ENCODE assay signal across 23 cellular contexts in the genomic region with DNA sequence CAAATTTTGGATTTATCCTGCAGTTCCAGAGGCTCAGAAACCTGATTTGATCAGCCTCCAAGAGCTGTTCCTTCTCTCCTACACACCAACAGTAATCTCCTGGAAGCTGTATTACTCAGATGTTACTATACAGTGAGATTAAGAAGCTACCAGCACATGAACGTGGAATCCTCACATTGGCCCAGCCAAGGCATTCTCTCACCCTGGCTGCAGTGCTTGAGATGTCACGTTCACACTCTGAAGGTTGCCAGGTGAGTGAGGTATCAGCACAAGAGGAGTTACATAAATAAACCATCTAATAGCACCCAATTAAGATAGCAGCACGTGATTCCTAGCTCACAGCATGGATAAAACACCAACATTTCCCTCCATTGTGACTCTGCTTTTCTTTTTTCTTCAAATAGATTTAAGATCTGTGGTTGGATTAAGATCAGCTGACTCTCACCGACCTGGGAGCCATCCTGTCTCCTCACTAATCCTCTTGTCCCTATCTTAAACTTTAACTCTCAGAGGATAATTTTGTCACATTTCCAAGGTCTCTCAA.
DNase-seq lines count a peak whose midpoint lies in the region; ATAC-seq and TF ChIP-seq lines count a peak whose summit lies in the region.
"Had no signal": no experiment of that assay in that cellular context is flagged by ENCODE, and none has a peak within 500 bp of the region (broad histone marks: within the 10 kb centered on the region; RNA-seq: fewer than 3 reads in every experiment).

No MANE protein-coding gene starts in this region.

- DNase-seq in COLO829 (ENCODE audit: low spot score) = peak; percentile 28
- DNase-seq in MG63 = peak; percentile 82
- DNase-seq in right cardiac atrium = peak in 1 of 3 donors; percentile 45
- DNase-seq in sigmoid colon = no peak
- no peak for DNase-seq in endothelial cell (ENCODE audit: low spot score)
- no peak for DNase-seq in brain microvascular endothelial cell
- DNase-seq: activated CD4-positive, alpha-beta T cell treated with anti-CD3 and anti-CD28 coated beads, Interleukin-2, amount 10 ng/mL, durations not matched to agents 24 days and 14 days; activated naive CD4-positive, alpha-beta T cell treated with Interleukin-2 at 50 U/mL for 16 hours; activated T-cell treated with anti-CD3 and anti-CD28 coated beads, Interleukin-2, amount 50 U/mL, for 72 hours; adrenal gland; caudate nucleus; left colon; natural killer cell; NCI-H2081 treated with DMSO at 0.1 percent for 48 hours; NCI-H510A treated with DMSO at 0.1 percent for 48 hours; retina had no signal

- H3K27me3 ChIP-seq in MG63 = no peaks in the 10 kb centered on the region
- no peaks in the 10 kb centered on the region for H3K27me3 ChIP-seq in right cardiac atrium (ENCODE audit: control insufficient read depth, insufficient read depth)
- no peaks in the 10 kb centered on the region for H3K27me3 ChIP-seq in sigmoid colon
- no peaks in the 10 kb centered on the region for H3K27me3 ChIP-seq in brain microvascular endothelial cell (replicated peaks)
- H3K27me3 ChIP-seq: adrenal gland, BLaER1 had no signal

- peaks cover 0 to 4% (median 0%) of the 10 kb centered on the region in 5 experiments for H3K9me3 Mint-ChIP-seq in brain
- H3K9me3 Mint-ChIP-seq in endothelial cell (ENCODE audit: unreplicated experiment) = no peaks in the 10 kb centered on the region
- H3K9me3 Mint-ChIP-seq: activated CD4-positive, alpha-beta T cell treated with anti-CD3 and anti-CD28 coated beads, Interleukin-2, amount 10 ng/mL, durations not matched to agents 24 days and 14 days had no signal

- in situ Hi-C loops in brain microvascular endothelial cell (cut with HindIII; ENCODE audit: low pct_ligation_motif_present, low sequenced_read_pairs) = no loop called here

- H3K36me3 Mint-ChIP-seq in brain = no peaks in the 10 kb centered on the region
- H3K36me3 Mint-ChIP-seq in endothelial cell (ENCODE audit: low read depth, unreplicated experiment) = no peaks in the 10 kb centered on the region
- H3K36me3 Mint-ChIP-seq: natural killer cell had no signal

- H3K27me3 Mint-ChIP-seq in brain (no peaks in the 10 kb centered on the region), endothelial cell (ENCODE audit: unreplicated experiment) (no peaks in the 10 kb centered on the region)
- H3K27me3 Mint-ChIP-seq: activated CD4-positive, alpha-beta T cell treated with anti-CD3 and anti-CD28 coated beads, Interleukin-2, amount 10 ng/mL, durations not matched to agents 24 days and 14 days; stimulated activated naive CD8-positive, alpha-beta T cell treated with anti-CD3 and anti-CD28 coated beads, Interleukin-15, Interleukin-2, amounts not matched to agents 100 ng/mL and 50 ng/mL, for 24 hours had no signal

- intact Hi-C loops in right cardiac atrium (cut with DNase I) = loop anchor here in 1 of 4 donors (10.0 kb wide), 1 partner anchor 92 kb away; no protein-coding TSS in a partner anchor
- intact Hi-C loops in sigmoid colon (cut with DNase I) = no loop called here

- peaks cover 33% of the 10 kb centered on the region for H3K4me1 Mint-ChIP-seq in brain
- peaks cover 8% of the 10 kb centered on the region for H3K4me1 Mint-ChIP-seq in endothelial cell (ENCODE audit: unreplicated experiment)
- H3K4me1 Mint-ChIP-seq: activated CD4-positive, alpha-beta T cell treated with anti-CD3 and anti-CD28 coated beads, Interleukin-2, amount 10 ng/mL, durations not matched to agents 24 days and 14 days; natural killer cell had no signal

- TF ChIP-seq CTCF in brain (conservative IDR thresholded peaks at IDR 0.05) (no peak), sigmoid colon (IDR thresholded peaks at IDR 0.05) (no peak), endothelial cell (IDR thresholded peaks at IDR 0.05; ENCODE audit: unreplicated experiment) (no peak), brain microvascular endothelial cell (IDR thresholded peaks at IDR 0.05; ENCODE audit: low read depth, low read length, missing control alignments) (no peak)

- H3K4me3 Mint-ChIP-seq in brain (no peak overlapping the region), endothelial cell (ENCODE audit: unreplicated experiment) (no peak overlapping the region)
- H3K4me3 Mint-ChIP-seq: activated CD4-positive, alpha-beta T cell treated with anti-CD3 and anti-CD28 coated beads, Interleukin-2, amount 10 ng/mL, durations not matched to agents 24 days and 14 days; activated T-cell treated with anti-CD3 and anti-CD28 coated beads, Interleukin-2, amount 50 U/mL, for 72 hours; dendritic cell treated with granulocyte-macrophage colony-stimulating factor and Interleukin-4, amounts not matched to agents 40 ng/mL and 50 ng/mL, for 4 days; natural killer cell; stimulated activated naive CD8-positive, alpha-beta T cell treated with anti-CD3 and anti-CD28 coated beads, Interleukin-15, Interleukin-2, amounts not matched to agents 100 ng/mL and 50 ng/mL, for 24 hours had no signal

- H3K36me3 ChIP-seq in MG63 (no peaks in the 10 kb centered on the region), sigmoid colon (no peaks in the 10 kb centered on the region), brain microvascular endothelial cell (replicated peaks) (no peaks in the 10 kb centered on the region)
- H3K36me3 ChIP-seq: adrenal gland, BLaER1 had no signal

- no peak for TF ChIP-seq EP300 in sigmoid colon (IDR thresholded peaks at IDR 0.05)

- H3K9me3 ChIP-seq in MG63 = 0 out of 2 replicates have a peak, but pooled peaks cover 1% of the 10 kb centered on the region
- H3K9me3 ChIP-seq in right cardiac atrium (ENCODE audit: control insufficient read depth, low read length) = no peaks in the 10 kb centered on the region
- no peaks in the 10 kb centered on the region for H3K9me3 ChIP-seq in sigmoid colon
- H3K9me3 ChIP-seq: adrenal gland, BLaER1 had no signal

- 39% methylated on average over 4 of the region's 4 CpGs for WGBS in right cardiac atrium
- WGBS in sigmoid colon, 2 donors = 27 to 58% methylated on average over 4 of the region's 4 CpGs

- no peak overlapping the region for H3K27ac ChIP-seq in right cardiac atrium (ENCODE audit: low read length)
- H3K27ac ChIP-seq in sigmoid colon = peak overlapping the region in 2 of 4 donors; percentile 15 to 30
- no peak overlapping the region for H3K27ac ChIP-seq in brain microvascular endothelial cell
- H3K27ac ChIP-seq: BLaER1, KMS-11, RWPE1 had no signal

- H3K4me1 ChIP-seq in right cardiac atrium (ENCODE audit: control insufficient read depth, insufficient read depth, low read length) (peaks cover 2% of the 10 kb centered on the region), sigmoid colon (no peaks in the 10 kb centered on the region)
- H3K4me1 ChIP-seq: adrenal gland, BLaER1 had no signal

- peak; percentile 71 to 83 for ATAC-seq in right cardiac atrium
- ATAC-seq in HG02884 (IDR thresholded peaks at IDR 0.05; ENCODE audit: unreplicated experiment) = no peak
- ATAC-seq: activated T-cell treated with anti-CD3 and anti-CD28 coated beads, Interleukin-2, amount 50 U/mL, for 72 hours; left colon; natural killer cell had no signal

- H3K27ac Mint-ChIP-seq in brain (peak overlapping the region in 3 of 5 experiments; percentile 20 to 78 (median 29)), endothelial cell (ENCODE audit: unreplicated experiment) (no peak overlapping the region)
- H3K27ac Mint-ChIP-seq: activated CD4-positive, alpha-beta T cell treated with anti-CD3 and anti-CD28 coated beads, Interleukin-2, amount 10 ng/mL, durations not matched to agents 24 days and 14 days; activated T-cell treated with anti-CD3 and anti-CD28 coated beads, Interleukin-2, amount 50 U/mL, for 72 hours; dendritic cell treated with granulocyte-macrophage colony-stimulating factor and Interleukin-4, amounts not matched to agents 40 ng/mL and 50 ng/mL, for 4 days; natural killer cell; stimulated activated naive CD8-positive, alpha-beta T cell treated with anti-CD3 and anti-CD28 coated beads, Interleukin-15, Interleukin-2, amounts not matched to agents 100 ng/mL and 50 ng/mL, for 24 hours had no signal

- no peak for TF ChIP-seq POLR2A in sigmoid colon (IDR thresholded peaks at IDR 0.05)

- H3K4me3 ChIP-seq in MG63 = no peak overlapping the region
- no peak overlapping the region for H3K4me3 ChIP-seq in right cardiac atrium (ENCODE audit: low read length)
- H3K4me3 ChIP-seq in sigmoid colon = no peak overlapping the region
- H3K4me3 ChIP-seq in brain microvascular endothelial cell (ENCODE audit: low read depth, low read length) = no peak overlapping the region
- H3K4me3 ChIP-seq: adrenal gland, BLaER1 had no signal

Comparison
In these comparisons a context has a peak if more than half of its experiments do, and no peak if none do; other contexts are left out.
1. DNase-seq: peak in COLO829 (single experiment) and MG63 (single experiment); none in sigmoid colon (single experiment), endothelial cell (single experiment) and brain microvascular endothelial cell (single experiment).